10 cellular contexts compared by ENCODE assay signal in the genomic region with DNA sequence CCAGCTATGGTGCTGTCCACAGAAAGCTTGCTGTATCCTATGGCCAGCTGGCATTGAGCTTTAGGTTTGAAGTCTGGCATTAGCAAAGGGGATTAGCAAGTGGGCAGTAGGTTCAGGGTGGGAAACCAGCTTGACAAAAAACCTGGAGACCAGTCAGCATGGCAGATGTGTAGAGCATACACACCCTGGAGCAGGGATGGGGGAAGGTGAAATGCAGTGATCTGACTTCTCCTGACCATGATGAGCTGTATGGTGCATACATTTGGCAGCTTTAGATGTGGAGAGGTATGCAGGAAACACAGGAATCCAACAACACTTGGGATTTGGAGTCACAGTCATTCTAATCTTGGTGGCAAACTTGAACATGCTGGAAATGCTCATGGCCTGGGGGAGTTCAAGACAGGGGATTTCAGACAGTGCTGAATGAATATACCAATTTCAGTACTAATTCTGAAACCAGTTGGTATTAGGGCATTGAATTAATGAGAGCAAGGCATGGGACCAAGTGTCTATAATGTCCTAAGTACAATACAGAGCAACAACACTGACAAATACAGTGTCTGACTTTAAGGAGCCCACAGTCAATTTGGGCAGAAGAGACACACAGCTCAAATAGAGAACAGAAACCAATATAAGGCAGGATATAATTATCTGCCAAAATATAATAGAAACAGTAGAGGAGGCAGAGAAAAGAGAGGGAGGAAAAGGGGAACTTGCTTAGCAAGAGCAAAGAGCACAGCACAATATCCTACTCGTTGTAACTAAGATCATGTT. TPM values are rescaled to one million over a fixed set of nuclear protein-coding genes. Genes with fewer than 3 reads are reported as not detected.
A peak's percentile ranks its signal among the peaks of the same experiment; 100 is the strongest.
DNase-seq lines count a peak whose midpoint lies in the region; ATAC-seq and TF ChIP-seq lines count a peak whose summit lies in the region.
"Had no signal": no experiment of that assay in that cellular context is flagged by ENCODE, and none has a peak within 500 bp of the region (broad histone marks: within the 10 kb centered on the region; RNA-seq: fewer than 3 reads in every experiment).

No MANE protein-coding gene starts in this region.

- no peak overlapping the region for H3K4ac ChIP-seq in neuronal stem cell (ENCODE audit: low read length)

- no peak overlapping the region for H3K14ac ChIP-seq in neuronal stem cell (ENCODE audit: low read length)

- no peak overlapping the region for H2AFZ ChIP-seq in neuronal stem cell (ENCODE audit: low read length)

- no peak overlapping the region for H3K9ac ChIP-seq in neuronal stem cell (ENCODE audit: low read depth, low read length, poor library complexity)

- H3K79me1 ChIP-seq in neuronal stem cell (ENCODE audit: low read depth, low read length), result no peaks in the 10 kb centered on the region

- H3K23ac ChIP-seq in neuronal stem cell (ENCODE audit: low read depth, low read length, poor library complexity), result no peak overlapping the region

- H3K27me3 Mint-ChIP-seq in CD4-positive, alpha-beta memory T cell, result no peaks in the 10 kb centered on the region
- H3K27me3 Mint-ChIP-seq in T-helper 17 cell (no peaks in the 10 kb centered on the region), WTC11 (ENCODE audit: low read depth) (no peaks in the 10 kb centered on the region)

- H3K9me3 Mint-ChIP-seq in CD4-positive, alpha-beta memory T cell, result no peaks in the 10 kb centered on the region
- H3K9me3 Mint-ChIP-seq in WTC11, result no peaks in the 10 kb centered on the region

- no peak overlapping the region for H2AK5ac ChIP-seq in neuronal stem cell (ENCODE audit: low read depth, low read length)

- no peak overlapping the region for H2BK5ac ChIP-seq in neuronal stem cell (ENCODE audit: low read length)

- no peaks in the 10 kb centered on the region for H3K27me3 ChIP-seq in CD4-positive, alpha-beta memory T cell (ENCODE audit: insufficient read depth, low read length)
- no peaks in the 10 kb centered on the region for H3K27me3 ChIP-seq in neuronal stem cell (ENCODE audit: control insufficient read depth in 3 of 3, insufficient read depth in 3 of 3, low read depth in 1 of 3, low read length in 3 of 3)
- H3K27me3 ChIP-seq: brain microvascular endothelial cell had no signal

- no CpG with 5 or more reads among the region's 1 CpG for WGBS in neuronal stem cell (ENCODE audit: extremely low coverage in 2 of 2, insufficient read length in 2 of 2, insufficient replicate concordance in 1 of 2), 2 donors

- H3K27ac Mint-ChIP-seq in CD4-positive, alpha-beta memory T cell, result peak overlapping the region in 5 of 7 donors; percentile 45 to 76 (median 62)
- H3K27ac Mint-ChIP-seq in T-helper 17 cell, result peak overlapping the region; percentile 89
- no peak overlapping the region for H3K27ac Mint-ChIP-seq in WTC11

- intact Hi-C loops in CD4-positive, alpha-beta memory T cell (cut with micrococcal nuclease), result loop anchor here (1.0 kb wide), 1 partner anchor 7 kb away; no protein-coding TSS in a partner anchor

- H3K18ac ChIP-seq in neuronal stem cell (ENCODE audit: low read length), result no peak overlapping the region

- peak overlapping the region in 1 of 2 donors; percentile 4 for H3K4me3 ChIP-seq in CD4-positive, alpha-beta memory T cell (ENCODE audit: low read length in 2 of 2)
- H3K4me3 ChIP-seq in neuronal stem cell (ENCODE audit: low read length in 2 of 2), result no peak overlapping the region

- H4K91ac ChIP-seq in neuronal stem cell (ENCODE audit: low read depth, low read length, poor library complexity), result no peak overlapping the region

- H2BK12ac ChIP-seq in neuronal stem cell (ENCODE audit: low read length), result no peak overlapping the region

- H2BK15ac ChIP-seq in neuronal stem cell (ENCODE audit: low read length), result no peak overlapping the region

- peaks cover 77 to 98% (median 86%) of the 10 kb centered on the region in 4 donors for H3K4me1 Mint-ChIP-seq in CD4-positive, alpha-beta memory T cell
- peaks cover 62% of the 10 kb centered on the region for H3K4me1 Mint-ChIP-seq in T-helper 17 cell
- no peaks in the 10 kb centered on the region for H3K4me1 Mint-ChIP-seq in WTC11

- no peak overlapping the region for H4K8ac ChIP-seq in neuronal stem cell (ENCODE audit: low read depth, low read length)

- H3K4me1 ChIP-seq in CD4-positive, alpha-beta memory T cell (ENCODE audit: insufficient read depth, low read length), result peaks cover 97% of the 10 kb centered on the region
- no peaks in the 10 kb centered on the region for H3K4me1 ChIP-seq in neuronal stem cell (ENCODE audit: control insufficient read depth in 2 of 2, insufficient read depth in 1 of 2, low read depth in 1 of 2, low read length in 2 of 2)

- H3K4me2 ChIP-seq in neuronal stem cell (ENCODE audit: insufficient read depth, low read length, poor library complexity, severe bottlenecking), result no peak overlapping the region

- H2BK120ac ChIP-seq in neuronal stem cell (ENCODE audit: low read depth, low read length), result no peak overlapping the region

- peaks cover 29 to 34% of the 10 kb centered on the region in 2 donors for H3K36me3 Mint-ChIP-seq in CD4-positive, alpha-beta memory T cell
- H3K36me3 Mint-ChIP-seq in T-helper 17 cell (ENCODE audit: low read depth) (peaks cover 7% of the 10 kb centered on the region), WTC11 (no peaks in the 10 kb centered on the region)

- H3K36me3 ChIP-seq in CD4-positive, alpha-beta memory T cell (ENCODE audit: insufficient read depth, low read length), result no peaks in the 10 kb centered on the region
- H3K36me3 ChIP-seq in neuronal stem cell (replicated peaks in 1 of 2; ENCODE audit: control insufficient read depth in 2 of 2, insufficient read depth in 2 of 2, low read length in 2 of 2), result no peaks in the 10 kb centered on the region
- H3K36me3 ChIP-seq: brain microvascular endothelial cell had no signal

- ATAC-seq in GM19372 (IDR thresholded peaks at IDR 0.05; ENCODE audit: low read depth, unreplicated experiment) (peak; percentile 77), HG03108 (IDR thresholded peaks at IDR 0.05; ENCODE audit: unreplicated experiment) (peak; percentile 66), T-helper 17 cell (peak; percentile 42), WTC11 (no peak)
- ATAC-seq: left colon had no signal

- no peaks in the 10 kb centered on the region for H3K9me3 ChIP-seq in CD4-positive, alpha-beta memory T cell (ENCODE audit: control insufficient read depth in 1 of 2, low read length in 2 of 2)
- no peaks in the 10 kb centered on the region for H3K9me3 ChIP-seq in T-helper 17 cell (ENCODE audit: control insufficient read depth, low read length, poor library complexity, severe bottlenecking)
- no peaks in the 10 kb centered on the region for H3K9me3 ChIP-seq in neuronal stem cell (replicated peaks in 1 of 2; ENCODE audit: control insufficient read depth in 2 of 2, insufficient read depth in 1 of 2, low read depth in 1 of 2, low read length in 2 of 2)

- peak overlapping the region; percentile 63 to 88 (median 78) for H3K4me3 Mint-ChIP-seq in CD4-positive, alpha-beta memory T cell
- H3K4me3 Mint-ChIP-seq in T-helper 17 cell (peak overlapping the region; percentile 77), WTC11 (no peak overlapping the region)

- CTCF ChIA-PET in CD4-positive, alpha-beta memory T cell (lab: Charles Lee; ENCODE audit: partially characterized antibody), result interaction anchor here (1.1 to 3.4 kb wide), 6 partner anchors 9 to 148 kb away, joined by 3 to 26 read pairs (median 10); no protein-coding TSS in a partner anchor
- CTCF ChIA-PET in WTC11 (lab: Charles Lee), result interaction anchor here (0.6 kb wide), 1 partner anchor 30 kb away, joined by 4 read pairs; no protein-coding TSS in a partner anchor

- no peak for DNase-seq in CD4-positive, alpha-beta memory T cell
- DNase-seq in T-helper 17 cell, result no peak
- DNase-seq in neuronal stem cell (ENCODE audit: low spot score), result no peak
- no peak for DNase-seq in WTC11 (ENCODE audit: low spot score)
- no peak for DNase-seq in NCI-H345 (lab: John Stamatoyannopoulos, UW)
- DNase-seq in DMS153 (lab: John Stamatoyannopoulos, UW), result no peak
- DNase-seq: brain microvascular endothelial cell, left colon had no signal

- no peak for TF ChIP-seq CTCF in WTC11 (IDR thresholded peaks at IDR 0.05)

- POLR2A ChIA-PET in CD4-positive, alpha-beta memory T cell (lab: Charles Lee; ENCODE audit: partially characterized antibody), result interaction anchor here (0.9 to 2.9 kb wide), 12 partner anchors 9 to 120 kb away, joined by 3 to 10 read pairs (median 4); a partner anchor contains a TSS
- POLR2A ChIA-PET in WTC11 (lab: Charles Lee), result no interaction called here

- no peak overlapping the region for H3K27ac ChIP-seq in CD4-positive, alpha-beta memory T cell (ENCODE audit: low read depth, low read length)
- no peak overlapping the region for H3K27ac ChIP-seq in neuronal stem cell (replicated peaks; ENCODE audit: low read length)
- H3K27ac ChIP-seq: brain microvascular endothelial cell had no signal

TF ChIP-seq in WTC11, 78 proteins besides CTCF, POLR2A, EP300 and RAD21 (continues in another document):
- TF ChIP-seq ZNF317 (CRISPR knock-in tag; IDR thresholded peaks at IDR 0.05; ENCODE audit: borderline replicate concordance, low read depth), result no peak
- TF ChIP-seq, protein P1, sequence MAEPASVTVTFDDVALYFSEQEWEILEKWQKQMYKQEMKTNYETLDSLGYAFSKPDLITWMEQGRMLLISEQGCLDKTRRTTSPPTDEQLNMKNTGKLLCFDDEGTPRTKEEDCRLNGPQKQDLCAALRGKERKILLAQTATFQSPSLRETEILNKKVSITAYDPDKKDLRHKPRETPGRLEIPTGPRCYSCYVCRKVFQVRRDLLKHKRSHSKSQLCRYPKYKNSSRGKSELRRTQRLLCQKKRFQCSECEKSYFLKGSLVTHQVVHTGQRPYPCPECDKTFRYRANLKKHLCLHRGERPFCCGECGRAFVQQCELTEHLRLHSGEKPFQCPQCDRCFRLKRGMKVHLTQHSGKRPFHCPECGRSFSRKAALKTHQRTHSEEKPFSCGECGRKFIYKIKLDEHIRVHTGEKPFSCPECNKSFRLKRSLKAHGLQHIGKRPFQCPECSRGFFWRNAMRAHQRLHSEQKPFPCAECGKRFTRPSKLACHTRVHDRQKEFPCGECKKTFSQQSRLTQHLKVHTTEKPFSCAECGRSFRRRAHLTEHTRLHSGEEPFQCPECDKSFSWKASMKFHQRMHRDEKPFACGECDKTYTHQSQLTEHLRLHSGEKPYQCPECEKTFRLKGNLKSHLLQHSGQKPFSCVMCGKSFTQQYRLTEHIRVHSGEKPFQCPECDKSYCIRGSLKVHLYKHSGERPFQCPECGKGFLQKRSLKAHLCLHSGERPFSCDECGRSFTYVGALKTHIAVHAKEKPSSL (CRISPR knock-in tag; conservative IDR thresholded peaks at IDR 0.05), result no peak

RNA-seq across cellular contexts. Expression of a gene that starts 11.8 kb away (rescaled TPM):
- total RNA-seq in CD4-positive, alpha-beta memory T cell, result 100 to 1,000 TPM; 218 to 225 TPM
- 100 to 1,000 TPM; 506 to 524 TPM for polyA plus RNA-seq in CD4-positive, alpha-beta memory T cell
- total RNA-seq in T-helper 17 cell, result 100 to 1,000 TPM; 277 to 309 TPM
- polyA plus RNA-seq in neuronal stem cell (2013, experiment 1 of 2), result 2.5 TPM
- polyA plus RNA-seq in neuronal stem cell (2013, experiment 2 of 2), result 2.2 TPM
- total RNA-seq in WTC11 (2021), result 0.25 to 0.28 TPM in 2 of 3 replicates, not detected in the other

Comparison
In these comparisons a context has a peak if more than half of its experiments do, and no peak if none do; other contexts are left out.
1. RNA of a gene that starts 11.8 kb away (total RNA-seq): 277 to 309 TPM in T-helper 17 cell and 218 to 225 TPM in CD4-positive, alpha-beta memory T cell; 0.25 to 0.28 TPM in WTC11; every median in the first group is over 100 times any median in the second.